Comparison of ENCODE assay signal across 12 cellular contexts in genomic region chr15:73956276-73957086, GRCh38. TPM values are rescaled to one million over a fixed set of nuclear protein-coding genes. Genes with fewer than 3 reads are reported as not detected.
DNase-seq lines count a peak whose midpoint lies in the region; ATAC-seq and TF ChIP-seq lines count a peak whose summit lies in the region.
"Had no signal": no experiment of that assay in that cellular context is flagged by ENCODE, and none has a peak within 500 bp of the region (broad histone marks: within the 10 kb centered on the region; RNA-seq: fewer than 3 reads in every experiment).

No MANE protein-coding gene starts in this region.

- TF ChIP-seq CTCF in choroid plexus epithelial cell (conservative IDR thresholded peaks at IDR 0.05; ENCODE audit: low read depth, low read length), result no peak

- peak overlapping the region; percentile 54 to 90 (median 75) for H3K4me2 ChIP-seq in BLaER1 treated with 17β-estradiol and CSF1 and Interleukin-3, amounts not matched to agents 10 nM and 100 nM

- no peak for ATAC-seq in GM18519 (IDR thresholded peaks at IDR 0.05; ENCODE audit: low FRiP score, unreplicated experiment)

- DNase-seq in LHCN-M2 (ENCODE audit: low read depth) (peak; percentile 99), choroid plexus epithelial cell (ENCODE audit: low read depth) (peak; percentile 83), myocyte (ENCODE audit: low read depth) (peak; percentile 98)
- DNase-seq in stimulated activated CD4-positive, alpha-beta T cell treated with anti-CD3 and anti-CD28 coated beads, Interleukin-1b, Interleukin-23, amount 100 ng/mL, for 48 hours, result no peak
- DNase-seq in effector CD8-positive, alpha-beta T cell (lab: John Stamatoyannopoulos, UW), result no peak
- no peak for DNase-seq in activated CD8-positive, alpha-beta memory T cell treated with anti-CD3 and anti-CD28 coated beads for 24 hours
- DNase-seq: activated CD4-positive, CD25-positive, alpha-beta regulatory T cell; endodermal cell; H9; NCI-H1436 had no signal

- no peak overlapping the region; a peak in 1 of 22 replicates for H3K9ac ChIP-seq in BLaER1 treated with 17β-estradiol and CSF1 and Interleukin-3, amounts not matched to agents 10 nM and 100 nM

- peak overlapping the region in 3 of 11 experiments; percentile 24 to 43 (median 34); a peak in 4 of 22 replicates for H3K27ac ChIP-seq in BLaER1 treated with 17β-estradiol and CSF1 and Interleukin-3, amounts not matched to agents 10 nM and 100 nM

- H3K4me3 ChIP-seq in BLaER1 treated with 17β-estradiol and CSF1 and Interleukin-3, amounts not matched to agents 10 nM and 100 nM, result no peak overlapping the region
- H3K4me3 ChIP-seq in choroid plexus epithelial cell (ENCODE audit: low read depth, low read length), result no peak overlapping the region

- no peaks in the 10 kb centered on the region for H3K27me3 ChIP-seq in BLaER1 treated with 17β-estradiol and CSF1 and Interleukin-3, amounts not matched to agents 10 nM and 100 nM

- H3K36me3 ChIP-seq in BLaER1 treated with 17β-estradiol and CSF1 and Interleukin-3, amounts not matched to agents 10 nM and 100 nM, result no peaks in the 10 kb centered on the region

- no peaks in the 10 kb centered on the region for H3K9me3 ChIP-seq in BLaER1 treated with 17β-estradiol and CSF1 and Interleukin-3, amounts not matched to agents 10 nM and 100 nM (replicated peaks in 1 of 11)

- H3K4me1 ChIP-seq in BLaER1 treated with 17β-estradiol and CSF1 and Interleukin-3, amounts not matched to agents 10 nM and 100 nM, result peaks cover 63 to 81% (median 70%) of the 10 kb centered on the region in 10 experiments

- H4K20me1 ChIP-seq in BLaER1 treated with 17β-estradiol and CSF1 and Interleukin-3, amounts not matched to agents 10 nM and 100 nM, result no peaks in the 10 kb centered on the region

RNA-seq across cellular contexts. Expression of gene LOXL1, which starts 30.2 kb away (rescaled TPM):
- total RNA-seq in LHCN-M2 (2014; rRNA removed), result 503 and 596 TPM in 2 replicates
- 384 TPM for polyA plus RNA-seq in LHCN-M2 (2012)
- 129 and 136 TPM in 2 replicates for total RNA-seq in myocyte
- polyA plus RNA-seq in myocyte (2012), result 758 TPM

RNA-seq across cellular contexts. Expression of gene STOML1, which starts 35.6 kb away (rescaled TPM):
- 28.1 and 29.9 TPM in 2 replicates for total RNA-seq in LHCN-M2 (2014; rRNA removed)
- 29.7 TPM for polyA plus RNA-seq in LHCN-M2 (2012)
- total RNA-seq in myocyte, result 32.2 and 35.1 TPM in 2 replicates
- 52.1 TPM for polyA plus RNA-seq in myocyte (2012)

RNA-seq across cellular contexts. Expression of gene PML, which starts 38.0 kb away (rescaled TPM):
- total RNA-seq in LHCN-M2 (2014; rRNA removed), result 67.5 and 78.6 TPM in 2 replicates
- 66.2 TPM for polyA plus RNA-seq in LHCN-M2 (2012)
- 33.8 and 43.0 TPM in 2 replicates for total RNA-seq in myocyte
- 72.6 TPM for polyA plus RNA-seq in myocyte (2012)

Comparison
In these comparisons a context has a peak if more than half of its experiments do, and no peak if none do; other contexts are left out.
1. DNase-seq: peak in LHCN-M2 (single experiment), choroid plexus epithelial cell (single experiment) and myocyte (single experiment); none in stimulated activated CD4-positive, alpha-beta T cell treated with anti-CD3 and anti-CD28 coated beads, Interleukin-1b, Interleukin-23, amount 100 ng/mL, for 48 hours (single experiment), effector CD8-positive, alpha-beta T cell (single experiment) and activated CD8-positive, alpha-beta memory T cell treated with anti-CD3 and anti-CD28 coated beads for 24 hours (single experiment).